1 cellular context compared by ENCODE assay signal in genomic region chr2:70131344-70132144, GRCh38.
TF ChIP-seq lines count a peak whose summit lies in the region.

No MANE protein-coding gene starts in this region.

TF ChIP-seq in HepG2, 621 proteins besides CTCF, POLR2A, EP300 and RAD21:
- TF ChIP-seq ZNF317 (CRISPR knock-in tag; IDR thresholded peaks at IDR 0.05) (peak; percentile 17; the same call in 1 of the 2 replicates), ZBTB38 (CRISPR knock-in tag; IDR thresholded peaks at IDR 0.05) (peak; percentile 46; the same call in 1 of the 2 replicates), ZNF614 (CRISPR knock-in tag; IDR thresholded peaks at IDR 0.05; ENCODE audit: borderline replicate concordance) (0 out of 2 replicates have a peak, but pooled peaks have one; percentile 4), AFF4 (CRISPR knock-in tag; IDR thresholded peaks at IDR 0.05) (0 out of 2 replicates have a peak, but pooled peaks have one; percentile 17), ZNF124 (CRISPR knock-in tag; IDR thresholded peaks at IDR 0.05) (0 out of 2 replicates have a peak, but pooled peaks have one; percentile 1), CEBPG (CRISPR knock-in tag; IDR thresholded peaks at IDR 0.05) (0 out of 2 replicates have a peak, but pooled peaks have one; percentile 1), ZFP90 (CRISPR knock-in tag; IDR thresholded peaks at IDR 0.05; ENCODE audit: borderline replicate concordance) (peak; percentile 57; the same call in 1 of the 2 replicates)
